Comparison of ENCODE assay signal across 1 cellular context in genomic region chr3:42651248-42652091, GRCh38.
TF ChIP-seq lines count a peak whose summit lies in the region.

No MANE protein-coding gene starts in this region.

TF ChIP-seq in SK-N-SH, 30 proteins besides CTCF, POLR2A, EP300 and RAD21 (continued from another document):
- TF ChIP-seq USF1 (IDR thresholded peaks at IDR 0.05; ENCODE audit: borderline replicate concordance, low read depth) = no peak
- TF ChIP-seq, protein P1, sequence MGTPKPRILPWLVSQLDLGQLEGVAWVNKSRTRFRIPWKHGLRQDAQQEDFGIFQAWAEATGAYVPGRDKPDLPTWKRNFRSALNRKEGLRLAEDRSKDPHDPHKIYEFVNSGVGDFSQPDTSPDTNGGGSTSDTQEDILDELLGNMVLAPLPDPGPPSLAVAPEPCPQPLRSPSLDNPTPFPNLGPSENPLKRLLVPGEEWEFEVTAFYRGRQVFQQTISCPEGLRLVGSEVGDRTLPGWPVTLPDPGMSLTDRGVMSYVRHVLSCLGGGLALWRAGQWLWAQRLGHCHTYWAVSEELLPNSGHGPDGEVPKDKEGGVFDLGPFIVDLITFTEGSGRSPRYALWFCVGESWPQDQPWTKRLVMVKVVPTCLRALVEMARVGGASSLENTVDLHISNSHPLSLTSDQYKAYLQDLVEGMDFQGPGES (IDR thresholded peaks at IDR 0.05; ENCODE audit: low read depth, low read length) = no peak
- no peak for TF ChIP-seq TAF1 (IDR thresholded peaks at IDR 0.05; ENCODE audit: borderline replicate concordance, low read depth, low read length)
- TF ChIP-seq TEAD4 (IDR thresholded peaks at IDR 0.05; ENCODE audit: borderline replicate concordance, insufficient read depth) = peak; percentile 43; the same call in 1 of the 2 replicates
- TF ChIP-seq POLR2AphosphoS5 (IDR thresholded peaks at IDR 0.05; ENCODE audit: low read depth, low read length) = no peak
- TF ChIP-seq FOSL2 (IDR thresholded peaks at IDR 0.05; ENCODE audit: borderline replicate concordance, low read depth) = peak; percentile 70
- TF ChIP-seq FOXJ3 (CRISPR knock-in tag; IDR thresholded peaks at IDR 0.05) = no peak
- peak; percentile 62; the same call in 1 of the 2 replicates for TF ChIP-seq NFIC (IDR thresholded peaks at IDR 0.05; ENCODE audit: borderline replicate concordance)
- TF ChIP-seq FOXM1 (IDR thresholded peaks at IDR 0.05; ENCODE audit: low read depth) = no peak
- no peak for TF ChIP-seq MEF2A (IDR thresholded peaks at IDR 0.05; ENCODE audit: borderline replicate concordance, low read depth)
- TF ChIP-seq, protein P2, sequence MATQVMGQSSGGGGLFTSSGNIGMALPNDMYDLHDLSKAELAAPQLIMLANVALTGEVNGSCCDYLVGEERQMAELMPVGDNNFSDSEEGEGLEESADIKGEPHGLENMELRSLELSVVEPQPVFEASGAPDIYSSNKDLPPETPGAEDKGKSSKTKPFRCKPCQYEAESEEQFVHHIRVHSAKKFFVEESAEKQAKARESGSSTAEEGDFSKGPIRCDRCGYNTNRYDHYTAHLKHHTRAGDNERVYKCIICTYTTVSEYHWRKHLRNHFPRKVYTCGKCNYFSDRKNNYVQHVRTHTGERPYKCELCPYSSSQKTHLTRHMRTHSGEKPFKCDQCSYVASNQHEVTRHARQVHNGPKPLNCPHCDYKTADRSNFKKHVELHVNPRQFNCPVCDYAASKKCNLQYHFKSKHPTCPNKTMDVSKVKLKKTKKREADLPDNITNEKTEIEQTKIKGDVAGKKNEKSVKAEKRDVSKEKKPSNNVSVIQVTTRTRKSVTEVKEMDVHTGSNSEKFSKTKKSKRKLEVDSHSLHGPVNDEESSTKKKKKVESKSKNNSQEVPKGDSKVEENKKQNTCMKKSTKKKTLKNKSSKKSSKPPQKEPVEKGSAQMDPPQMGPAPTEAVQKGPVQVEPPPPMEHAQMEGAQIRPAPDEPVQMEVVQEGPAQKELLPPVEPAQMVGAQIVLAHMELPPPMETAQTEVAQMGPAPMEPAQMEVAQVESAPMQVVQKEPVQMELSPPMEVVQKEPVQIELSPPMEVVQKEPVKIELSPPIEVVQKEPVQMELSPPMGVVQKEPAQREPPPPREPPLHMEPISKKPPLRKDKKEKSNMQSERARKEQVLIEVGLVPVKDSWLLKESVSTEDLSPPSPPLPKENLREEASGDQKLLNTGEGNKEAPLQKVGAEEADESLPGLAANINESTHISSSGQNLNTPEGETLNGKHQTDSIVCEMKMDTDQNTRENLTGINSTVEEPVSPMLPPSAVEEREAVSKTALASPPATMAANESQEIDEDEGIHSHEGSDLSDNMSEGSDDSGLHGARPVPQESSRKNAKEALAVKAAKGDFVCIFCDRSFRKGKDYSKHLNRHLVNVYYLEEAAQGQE (IDR thresholded peaks at IDR 0.05; ENCODE audit: low read depth, low read length) = 0 out of 2 replicates have a peak, but pooled peaks have one; percentile 28
